ENCODE assay signal across 13 cellular contexts in the genomic region with DNA sequence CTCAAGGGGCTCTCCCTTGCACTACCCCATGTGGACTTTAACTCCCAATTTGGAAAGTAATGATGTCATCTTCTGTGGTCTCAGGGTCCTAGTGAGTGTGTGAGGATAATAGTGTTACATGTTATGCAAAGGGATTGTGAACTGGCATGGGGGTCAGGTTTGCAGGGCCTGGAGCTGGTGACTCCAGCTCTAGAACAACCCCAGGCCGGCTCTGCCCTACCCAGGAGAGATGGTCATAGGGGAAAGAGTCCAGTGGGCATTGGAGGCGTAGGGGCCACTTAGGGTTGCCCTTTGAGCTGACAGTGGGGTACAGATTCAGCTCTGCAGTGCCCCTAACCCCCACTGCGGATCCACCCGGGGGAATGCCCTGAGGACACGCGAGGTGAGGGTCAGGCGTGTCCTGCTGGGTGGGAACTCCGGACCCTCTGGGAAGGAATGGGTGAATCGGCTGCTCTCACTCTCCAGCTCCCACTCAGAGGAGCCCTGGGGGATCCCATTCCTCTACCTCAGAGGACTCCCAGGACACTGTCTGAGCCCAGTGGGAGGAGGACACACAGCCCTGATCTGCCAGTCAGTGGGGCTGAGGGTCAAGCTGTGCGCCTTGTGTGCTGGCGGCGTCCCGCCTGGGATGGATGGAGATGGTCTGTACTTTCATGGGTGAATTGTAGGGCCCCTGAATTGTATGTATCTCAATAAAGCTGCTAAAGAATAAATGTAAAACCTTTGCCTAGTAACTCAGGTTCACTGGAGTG. TPM values are rescaled to one million over a fixed set of nuclear protein-coding genes. Genes with fewer than 3 reads are reported as not detected.
DNase-seq lines count a peak whose midpoint lies in the region; ATAC-seq and TF ChIP-seq lines count a peak whose summit lies in the region.
"Had no signal": no experiment of that assay in that cellular context is flagged by ENCODE, and none has a peak within 500 bp of the region (broad histone marks: within the 10 kb centered on the region; RNA-seq: fewer than 3 reads in every experiment).

No MANE protein-coding gene starts in this region.

- DNase-seq in activated naive CD8-positive, alpha-beta T cell treated with anti-CD3 and anti-CD28 coated beads for 36 hours, result no peak
- peak; percentile 87 for DNase-seq in mesenteric fat pad (ENCODE audit: low spot score)
- DNase-seq in type B pancreatic cell (ENCODE audit: extremely low spot score, unreplicated experiment), result peak; percentile 59
- DNase-seq in NCI-H82 treated with DMSO at 0.1 percent for 48 hours (lab: John Stamatoyannopoulos, UW; ENCODE audit: unreplicated experiment), result no peak
- no peak for DNase-seq in caudate nucleus (lab: John Stamatoyannopoulos, UW)
- DNase-seq: BE2C, foreskin fibroblast, NCI-H524, SK-N-SH had no signal

- ATAC-seq in HG02678 (IDR thresholded peaks at IDR 0.05; ENCODE audit: unreplicated experiment), result no peak
- ATAC-seq: HCT116 had no signal

- H3K27me3 Mint-ChIP-seq in activated naive CD8-positive, alpha-beta T cell, result peaks cover 14% of the 10 kb centered on the region
- peaks cover 47% of the 10 kb centered on the region for H3K27me3 Mint-ChIP-seq in activated naive CD8-positive, alpha-beta T cell treated with anti-CD3 and anti-CD28 coated beads for 36 hours
- H3K27me3 Mint-ChIP-seq in activated naive CD4-positive, alpha-beta T cell treated with anti-CD3 and anti-CD28 coated beads, Interleukin-2, amount 50 U/mL, for 24 hours, result peaks cover 21% of the 10 kb centered on the region
- peaks cover 33% of the 10 kb centered on the region for H3K27me3 Mint-ChIP-seq in type B pancreatic cell

- no peaks in the 10 kb centered on the region for H3K36me3 Mint-ChIP-seq in activated naive CD8-positive, alpha-beta T cell
- no peaks in the 10 kb centered on the region for H3K36me3 Mint-ChIP-seq in activated naive CD8-positive, alpha-beta T cell treated with anti-CD3 and anti-CD28 coated beads for 36 hours
- H3K36me3 Mint-ChIP-seq in activated naive CD4-positive, alpha-beta T cell treated with anti-CD3 and anti-CD28 coated beads, Interleukin-2, amount 50 U/mL, for 24 hours, result no peaks in the 10 kb centered on the region
- H3K36me3 Mint-ChIP-seq in type B pancreatic cell, result no peaks in the 10 kb centered on the region

- H3K4me3 Mint-ChIP-seq in activated naive CD8-positive, alpha-beta T cell, result peak overlapping the region; percentile 66
- H3K4me3 Mint-ChIP-seq in activated naive CD8-positive, alpha-beta T cell treated with anti-CD3 and anti-CD28 coated beads for 36 hours, result no peak overlapping the region
- H3K4me3 Mint-ChIP-seq in activated naive CD4-positive, alpha-beta T cell treated with anti-CD3 and anti-CD28 coated beads, Interleukin-2, amount 50 U/mL, for 24 hours, result peak overlapping the region; percentile 49
- H3K4me3 Mint-ChIP-seq in type B pancreatic cell, result peak overlapping the region; percentile 83

- H3K27ac Mint-ChIP-seq in activated naive CD8-positive, alpha-beta T cell, result no peak overlapping the region
- H3K27ac Mint-ChIP-seq in activated naive CD8-positive, alpha-beta T cell treated with anti-CD3 and anti-CD28 coated beads for 36 hours, result no peak overlapping the region
- no peak overlapping the region for H3K27ac Mint-ChIP-seq in activated naive CD4-positive, alpha-beta T cell treated with anti-CD3 and anti-CD28 coated beads, Interleukin-2, amount 50 U/mL, for 24 hours
- H3K27ac Mint-ChIP-seq in type B pancreatic cell, result peak overlapping the region; percentile 52

- no peak for TF ChIP-seq CTCF in type B pancreatic cell (conservative IDR thresholded peaks at IDR 0.05)

- peaks cover 25% of the 10 kb centered on the region for H3K4me1 Mint-ChIP-seq in activated naive CD8-positive, alpha-beta T cell (ENCODE audit: low read depth)
- H3K4me1 Mint-ChIP-seq in activated naive CD8-positive, alpha-beta T cell treated with anti-CD3 and anti-CD28 coated beads for 36 hours, result peaks cover 22% of the 10 kb centered on the region
- H3K4me1 Mint-ChIP-seq in activated naive CD4-positive, alpha-beta T cell treated with anti-CD3 and anti-CD28 coated beads, Interleukin-2, amount 50 U/mL, for 24 hours, result peaks cover 29% of the 10 kb centered on the region
- H3K4me1 Mint-ChIP-seq in type B pancreatic cell (ENCODE audit: unreplicated experiment), result peaks cover 37% of the 10 kb centered on the region

- no peak overlapping the region for H3K27ac ChIP-seq in caudate nucleus (ENCODE audit: low read depth, low read length)

- no peaks in the 10 kb centered on the region for H3K9me3 Mint-ChIP-seq in activated naive CD8-positive, alpha-beta T cell (ENCODE audit: low read depth)
- H3K9me3 Mint-ChIP-seq in activated naive CD8-positive, alpha-beta T cell treated with anti-CD3 and anti-CD28 coated beads for 36 hours, result no peaks in the 10 kb centered on the region
- H3K9me3 Mint-ChIP-seq in activated naive CD4-positive, alpha-beta T cell treated with anti-CD3 and anti-CD28 coated beads, Interleukin-2, amount 50 U/mL, for 24 hours, result no peaks in the 10 kb centered on the region
- H3K9me3 Mint-ChIP-seq in type B pancreatic cell, result no peaks in the 10 kb centered on the region

RNA-seq across cellular contexts. Expression of a gene that starts 2.5 kb away (rescaled TPM):
- under 1 TPM; 0.66 to 0.82 TPM for total RNA-seq in activated naive CD8-positive, alpha-beta T cell treated with anti-CD3 and anti-CD28 coated beads for 36 hours
- 17.1 TPM for total RNA-seq in mesenteric fat pad
- 23.3 and 24.3 TPM in 2 replicates for total RNA-seq in type B pancreatic cell (ENCODE audit: low replicate concordance)

Comparison
In these comparisons a context has a peak if more than half of its experiments do, and no peak if none do; other contexts are left out.
1. DNase-seq: peak in mesenteric fat pad (single experiment) and type B pancreatic cell (single experiment); none in activated naive CD8-positive, alpha-beta T cell treated with anti-CD3 and anti-CD28 coated beads for 36 hours (single experiment), NCI-H82 treated with DMSO at 0.1 percent for 48 hours (single experiment) and caudate nucleus (0 of 61).